ENCODE assay signal across 7 cellular contexts in the genomic region with DNA sequence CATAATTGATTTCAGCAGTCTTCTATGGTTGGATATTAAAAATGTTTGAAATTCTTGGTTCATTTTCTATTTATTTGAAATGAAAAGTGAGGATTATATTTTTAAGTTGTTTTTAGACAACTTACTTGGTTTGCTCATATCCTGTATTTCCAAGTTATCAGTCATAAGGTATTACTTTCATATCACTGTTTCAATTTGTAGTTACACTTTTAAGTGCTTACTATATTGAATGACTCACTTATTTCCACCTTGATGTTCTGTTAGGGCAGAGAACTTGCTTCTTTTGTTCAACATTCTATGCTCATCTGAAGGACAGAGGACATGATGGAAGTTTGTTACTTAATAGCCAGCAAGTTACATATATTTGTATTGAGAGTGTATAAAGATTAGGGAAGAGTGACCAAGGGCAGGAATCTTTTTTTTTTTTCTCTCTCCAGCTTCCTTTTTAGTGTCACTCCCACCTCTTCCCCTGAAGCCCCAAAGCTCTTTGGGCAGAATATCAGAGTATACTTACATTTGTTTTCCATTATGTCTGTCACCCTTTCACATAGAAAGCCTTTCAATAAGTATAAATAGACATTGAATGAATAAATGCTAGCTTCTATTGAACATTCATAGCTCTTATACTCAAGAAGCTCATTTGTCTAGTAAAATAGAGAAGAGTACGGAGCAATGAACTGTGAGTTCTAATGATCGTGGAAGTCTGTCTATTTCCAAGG. TPM values are rescaled to one million over a fixed set of nuclear protein-coding genes. Genes with fewer than 3 reads are reported as not detected.
A peak's percentile ranks its signal among the peaks of the same experiment; 100 is the strongest.
DNase-seq lines count a peak whose midpoint lies in the region; ATAC-seq and TF ChIP-seq lines count a peak whose summit lies in the region.

No MANE protein-coding gene starts in this region.

- peaks cover 0 to 24% (median 11%) of the 10 kb centered on the region in 4 donors for H3K36me3 ChIP-seq in stomach

- ATAC-seq in GM19025 (IDR thresholded peaks at IDR 0.05; ENCODE audit: low read depth, unreplicated experiment) (peak; percentile 84), GM21786 (IDR thresholded peaks at IDR 0.05; ENCODE audit: unreplicated experiment) (peak; percentile 96), HG03469 (IDR thresholded peaks at IDR 0.05; ENCODE audit: unreplicated experiment) (peak; percentile 97)

- no peak for TF ChIP-seq CTCF in stomach (IDR thresholded peaks at IDR 0.05)

- no peaks in the 10 kb centered on the region for H3K9me3 ChIP-seq in stomach

- no peak overlapping the region for H3K4me3 ChIP-seq in stomach

- intact Hi-C loops in stomach (cut with DNase I; ENCODE audit: low total_unique reads): no loop called here

- DNase-seq in iris pigment epithelial cell (ENCODE audit: low read depth) (peak; percentile 39), 8988T (no peak), stomach (no peak)
- DNase-seq in stimulated activated CD4-positive, alpha-beta T cell treated with anti-CD3 and anti-CD28 coated beads, Interleukin-4, amount 100 ng/mL, for 1 hour: no peak

- no peak for TF ChIP-seq EP300 in stomach (IDR thresholded peaks at IDR 0.05)

- 91 to 96% (median 94%) methylated on average over 2 of the region's 2 CpGs for WGBS in stomach, 5 donors

- peaks cover 0 to 11% (median 0%) of the 10 kb centered on the region in 4 donors for H3K4me1 ChIP-seq in stomach

- TF ChIP-seq POLR2A in stomach (IDR thresholded peaks at IDR 0.05): no peak

- H3K27ac ChIP-seq in stomach: no peak overlapping the region

- H3K27me3 ChIP-seq in stomach: no peaks in the 10 kb centered on the region

RNA-seq across cellular contexts. Expression of gene PIK3C3, which starts 28.1 kb away (rescaled TPM):
- total RNA-seq in stomach: 10 to 100 TPM; 22.2 to 99.5 (median 44.0) TPM
- 10 to 100 TPM; 19.7 to 38.5 (median 21.3) TPM for polyA plus RNA-seq in stomach
